8 cellular contexts compared by ENCODE assay signal in genomic region chr20:32052090-32052791, GRCh38. TPM values are rescaled to one million over a fixed set of nuclear protein-coding genes. Genes with fewer than 3 reads are reported as not detected.
A peak's percentile ranks its signal among the peaks of the same experiment; 100 is the strongest.
DNase-seq lines count a peak whose midpoint lies in the region; ATAC-seq, FAIRE-seq and TF ChIP-seq lines count a peak whose summit lies in the region.

HCK (plus strand) TSS chr20:32052242.

- H3K4me3 Mint-ChIP-seq in H9, result peak within 1 kb of the TSS; percentile 68 to 88

- no peak within 1 kb of the TSS for H4K91ac ChIP-seq in H9 (ENCODE audit: insufficient read length, low read depth, low read length)

- TF ChIP-seq EP300 in K562 (IDR thresholded peaks at IDR 0.05; ENCODE audit: low read length), result no peak

- peaks cover 20% of the 10 kb centered on the region for H3K23me2 ChIP-seq in H9 (ENCODE audit: insufficient read length, low read depth, low read length, poor library complexity, severe bottlenecking)

- peak within 1 kb of the TSS; percentile 76; the same call in 1 of the 2 replicates for H3K14ac ChIP-seq in H9 (ENCODE audit: insufficient read depth, low read length)

- no peak within 1 kb of the TSS for H2AK5ac ChIP-seq in H9 (ENCODE audit: insufficient read length, low read length)

- CTCF ChIA-PET in K562 (lab: Yijun Ruan, JAX; ENCODE audit: low intra/inter-chr PET ratio), result no interaction called here

- no TSS peak for BruUV-seq in K562 (replicated peaks; lab: Mats Ljungman, UMichigan)

- no peaks in the 10 kb centered on the region for H3K79me1 ChIP-seq in H9 (ENCODE audit: insufficient read depth, low read depth, low read length, poor library complexity, severe bottlenecking)

- H4K20me1 ChIP-seq in H9 (ENCODE audit: control insufficient read depth, insufficient read depth, insufficient read length), result no peaks in the 10 kb centered on the region
- H4K20me1 ChIP-seq in K562 (replicated peaks; ENCODE audit: control insufficient read depth, insufficient read depth, low read length), result no peaks in the 10 kb centered on the region

- H3K9ac ChIP-seq in H9 (ENCODE audit: extremely low read depth, insufficient read length, low read length), result no peak within 1 kb of the TSS
- peak within 1 kb of the TSS in 1 of 2 experiments; percentile 31; a peak in 1 of 4 replicates for H3K9ac ChIP-seq in K562 (ENCODE audit: insufficient read depth in 1 of 2, low read depth in 2 of 2, low read length in 2 of 2)

- POLR2A ChIA-PET in K562 (lab: Yijun Ruan, JAX), result no interaction called here

- H3K27ac ChIP-seq in H9 (ENCODE audit: insufficient read length, low read depth, low read length), result no peak within 1 kb of the TSS
- no peak within 1 kb of the TSS for H3K27ac ChIP-seq in K562 (ENCODE audit: extremely low read depth, low read depth, low read length)

- no peak for FAIRE-seq in K562 (lab: Jason Lieb, UNC)

- no peak within 1 kb of the TSS for H2BK12ac ChIP-seq in H9 (ENCODE audit: insufficient read length, low read depth, low read length)

- no peak within 1 kb of the TSS for H3T11ph ChIP-seq in H9 (ENCODE audit: low read length)

- intact Hi-C loops in K562 (cut with micrococcal nuclease), result no loop called here
- intact Hi-C loops in mucosa of descending colon (cut with DNase I, micrococcal nuclease), result no loop called here

- no peak within 1 kb of the TSS for H3K4ac ChIP-seq in H9 (ENCODE audit: low read depth, low read length)

- H3K9me3 ChIP-seq in H9 (ENCODE audit: control insufficient read depth, low read depth, low read length), result no peaks in the 10 kb centered on the region
- no peaks in the 10 kb centered on the region for H3K9me3 ChIP-seq in K562 (replicated peaks; ENCODE audit: control insufficient read depth, insufficient read depth, low read depth, low read length)
- no peaks in the 10 kb centered on the region for H3K9me3 ChIP-seq in mucosa of descending colon

- peak within 1 kb of the TSS; percentile 27 for H3K18ac ChIP-seq in H9 (ENCODE audit: insufficient read length, low read depth, low read length)

- no peaks in the 10 kb centered on the region; a peak in 1 of 7 replicates for H3K36me3 Mint-ChIP-seq in H9 (ENCODE audit: insufficient read depth in 1 of 3, low read depth in 3 of 3)

- no peak for TF ChIP-seq POLR2A in K562 (conservative IDR thresholded peaks at IDR 0.05)

- no peaks in the 10 kb centered on the region for H3K36me3 ChIP-seq in K562 (ENCODE audit: control insufficient read depth, insufficient read depth, low read length)
- no peaks in the 10 kb centered on the region for H3K36me3 ChIP-seq in mucosa of descending colon (ENCODE audit: low read depth)

- H3K9me1 ChIP-seq in K562 (ENCODE audit: control insufficient read depth, insufficient read depth, low read length), result no peaks in the 10 kb centered on the region

- no peak within 1 kb of the TSS for H2BK15ac ChIP-seq in H9 (ENCODE audit: low read depth, low read length)

- no CpG with 5 or more reads among the region's 58 CpGs for WGBS in H9 (ENCODE audit: extremely low coverage, insufficient read length, low lambda C conversion rate)
- 4% methylated on average over 26 of the region's 58 CpGs for WGBS in K562 (ENCODE audit: insufficient coverage, low coverage, missing lambda C conversion rate)

- DNase-seq in AG20443 (ENCODE audit: low spot score) (peak; percentile 45), H9 (no peak), K562 (ENCODE audit: extremely low read depth in 1 of 4, low spot score in 3 of 4) (no peak), mucosa of descending colon (peak in 2 of 3 donors; percentile 44 to 73), NCI-H510A (lab: John Stamatoyannopoulos, UW) (no peak), hepatic stellate cell (ENCODE audit: low spot score) (no peak)
- no peak for DNase-seq in activated effector memory CD4-positive, alpha-beta T cell treated with anti-CD3 and anti-CD28 coated beads, Interleukin-2, amount 50 U/mL, for 16 hours
- no peak for DNase-seq in NK-92 treated with Interleukin-12 subunit alpha and Interleukin-12 subunit beta, amount 100 ng/mL, for 24 hours (lab: John Stamatoyannopoulos, UW)

- H3K27me3 ChIP-seq in H9 (ENCODE audit: insufficient read depth, low read length) (peaks cover 12% of the 10 kb centered on the region; the same call in 1 of the 2 replicates), K562 (ENCODE audit: control insufficient read depth in 2 of 2, insufficient read depth in 2 of 2, low read length in 2 of 2) (peaks cover 48 to 64% of the 10 kb centered on the region in 2 experiments)

- TF ChIP-seq CTCF in H9 (conservative IDR thresholded peaks at IDR 0.05), result no peak
- TF ChIP-seq CTCF in K562 (IDR thresholded peaks at IDR 0.05 in 2 of 3, conservative IDR thresholded peaks at IDR 0.05 in 1 of 3; ENCODE audit: insufficient read depth in 2 of 3, low read depth in 1 of 3, low read length in 3 of 3), result no peak
- no peak for TF ChIP-seq CTCF in mucosa of descending colon (IDR thresholded peaks at IDR 0.05)

- no peaks in the 10 kb centered on the region for H3K9me3 Mint-ChIP-seq in H9

- H2AFZ ChIP-seq in H9 (ENCODE audit: low read length) (peak within 1 kb of the TSS; percentile 25), K562 (ENCODE audit: low read depth, low read length) (no peak within 1 kb of the TSS)

- H2BK20ac ChIP-seq in H9 (ENCODE audit: low read depth, low read length, poor library complexity, severe bottlenecking), result no peak within 1 kb of the TSS

- peaks cover 17 to 19% of the 10 kb centered on the region in 2 experiments for H3K4me1 Mint-ChIP-seq in H9

- no peak within 1 kb of the TSS for H2BK120ac ChIP-seq in H9 (ENCODE audit: low read depth, low read length, poor library complexity, severe bottlenecking)

- no peak within 1 kb of the TSS for H2BK5ac ChIP-seq in H9 (ENCODE audit: insufficient read length, low read length)

- no peaks in the 10 kb centered on the region for H3K4me1 ChIP-seq in H9 (ENCODE audit: insufficient read depth, low read length)
- H3K4me1 ChIP-seq in K562 (replicated peaks in 1 of 2; ENCODE audit: control insufficient read depth in 2 of 2, insufficient read depth in 2 of 2, low read length in 2 of 2), result peaks cover 0 to 15% of the 10 kb centered on the region in 2 experiments; a peak in 2 of 5 replicates
- no peaks in the 10 kb centered on the region for H3K4me1 ChIP-seq in mucosa of descending colon (ENCODE audit: low read depth)

- no peak within 1 kb of the TSS for H4K8ac ChIP-seq in H9 (replicated peaks; ENCODE audit: insufficient read length, low read depth, low read length)

- no peak within 1 kb of the TSS for H4K5ac ChIP-seq in H9 (ENCODE audit: insufficient read length, low read depth, low read length)

- peaks cover 77% of the 10 kb centered on the region for H3K27me3 Mint-ChIP-seq in H9 (ENCODE audit: low read depth)

- H3K79me2 ChIP-seq in H9 (ENCODE audit: insufficient read depth, low read length) (no peaks in the 10 kb centered on the region), K562 (ENCODE audit: control insufficient read depth, insufficient read depth, low read length) (no peaks in the 10 kb centered on the region)

- no peak within 1 kb of the TSS for H3K4me3 ChIP-seq in K562
- no peak within 1 kb of the TSS for H3K4me3 ChIP-seq in mucosa of descending colon

- H3K4me2 ChIP-seq in H9 (ENCODE audit: insufficient read depth, insufficient read length, low read length) (peak within 1 kb of the TSS; percentile 66), K562 (ENCODE audit: insufficient read depth, low read length) (no peak within 1 kb of the TSS)

- peak within 1 kb of the TSS in 1 of 3 experiments; percentile 3; a peak in 1 of 7 replicates for H3K27ac Mint-ChIP-seq in H9

- H3K56ac ChIP-seq in H9 (ENCODE audit: insufficient read length, low read depth, low read length), result no peak within 1 kb of the TSS

- no peak for TF ChIP-seq RAD21 in K562 (CRISPR knock-in tag; conservative IDR thresholded peaks at IDR 0.05 in 1 of 2, IDR thresholded peaks at IDR 0.05 in 1 of 2)

- ATAC-seq in K562, result peak; percentile 65
- peak; percentile 70 for ATAC-seq in mucosa of descending colon

- in situ Hi-C loops in K562 (cut with MboI), result no loop called here

- no peak within 1 kb of the TSS for H3K23ac ChIP-seq in H9 (ENCODE audit: insufficient read length, low read depth, low read length)

TF ChIP-seq in K562, 482 proteins besides CTCF, POLR2A, EP300 and RAD21:
- TF ChIP-seq ATF7 (IDR thresholded peaks at IDR 0.05) (no peak), ZNF224 (CRISPR knock-in tag; IDR thresholded peaks at IDR 0.05) (no peak), TEAD1 (CRISPR knock-in tag; IDR thresholded peaks at IDR 0.05) (no peak), CBX8 (IDR thresholded peaks at IDR 0.05; ENCODE audit: borderline replicate concordance, extremely low read depth, low read depth, low read length, poor library complexity, severe bottlenecking) (no peak)
TF ChIP-seq in K562: peak in this region for 0.

RNA-seq across cellular contexts. Expression of gene HCK, which starts in this region (rescaled TPM):
- 1.7 and 1.8 TPM in 2 replicates for total RNA-seq in H9 (2021)
- total RNA-seq in K562 (2011; cell fraction: chromatin; rRNA removed; ENCODE audit: low replicate concordance), result not detected in 2 replicates
- total RNA-seq in K562 (2011; cell fraction: nucleolus; rRNA removed), result not detected in 2 replicates
- not detected in 2 replicates for total RNA-seq in K562 (2011; cell fraction: nucleoplasm; rRNA removed)
- 0.27 TPM in 1 of 2 replicates, not detected in the other for total RNA-seq in K562 (2014; rRNA removed)
- not detected in 2 replicates for total RNA-seq in K562 (2014; rRNA removed; fragmentation: Illumina TruSeq; extraction: Trizol)
- total RNA-seq in K562 (2015; rRNA removed; fragmentation: Illumina TruSeq; extraction: Trizol), result 0.38 and 0.51 TPM in 2 replicates
- not detected in 2 replicates for total RNA-seq in K562 (2021)
- polyA plus RNA-seq in K562 (2011; rRNA removed), result 0.04 TPM in 1 of 2 replicates, not detected in the other
- 0.01 and 0.07 TPM in 2 replicates for polyA plus RNA-seq in K562 (2011; cell fraction: cytosol; rRNA removed)
- not detected in 2 replicates for polyA plus RNA-seq in K562 (2011; cell fraction: nucleus; rRNA removed)
- 0.13 and 0.50 TPM in 2 replicates for polyA plus RNA-seq in K562 (2012)
- not detected in 2 replicates for polyA plus RNA-seq in K562 (2014; fragmentation: Illumina TruSeq; extraction: Trizol)
- not detected for polyA plus RNA-seq in K562 (2014; fragmentation: Nextera tagmentation; extraction: Ambion mirVana)
- polyA plus RNA-seq in K562 (2014; rRNA removed), result 0.09 TPM in 1 of 2 replicates, not detected in the other
- polyA minus RNA-seq in K562 (2011; rRNA and poly(A)+ RNA removed), result 0.18 TPM in 1 of 2 replicates, not detected in the other
- polyA minus RNA-seq in K562 (2011; cell fraction: cytosol; rRNA and poly(A)+ RNA removed), result not detected in 2 replicates
- polyA minus RNA-seq in K562 (2011; cell fraction: nucleus; rRNA and poly(A)+ RNA removed), result not detected in 2 replicates
- 10 to 100 TPM in 2 of 3 donors, 1 to 10 TPM in 1; 6.2 to 17.3 (median 13.4) TPM for total RNA-seq in mucosa of descending colon

Comparison
In these comparisons a context has a peak if more than half of its experiments do, and no peak if none do; other contexts are left out.
1. Peak in ATAC-seq in K562; RNA of the gene not detected or under 1 TPM.
2. DNase-seq: peak in AG20443 (single experiment) and mucosa of descending colon (2 of 3); none in H9 (single experiment), K562 (0 of 4), NCI-H510A (single experiment), activated effector memory CD4-positive, alpha-beta T cell treated with anti-CD3 and anti-CD28 coated beads, Interleukin-2, amount 50 U/mL, for 16 hours (single experiment), NK-92 treated with Interleukin-12 subunit alpha and Interleukin-12 subunit beta, amount 100 ng/mL, for 24 hours (single experiment) and hepatic stellate cell (single experiment).